ENCODE assay signal across 1 cellular context in the genomic region with DNA sequence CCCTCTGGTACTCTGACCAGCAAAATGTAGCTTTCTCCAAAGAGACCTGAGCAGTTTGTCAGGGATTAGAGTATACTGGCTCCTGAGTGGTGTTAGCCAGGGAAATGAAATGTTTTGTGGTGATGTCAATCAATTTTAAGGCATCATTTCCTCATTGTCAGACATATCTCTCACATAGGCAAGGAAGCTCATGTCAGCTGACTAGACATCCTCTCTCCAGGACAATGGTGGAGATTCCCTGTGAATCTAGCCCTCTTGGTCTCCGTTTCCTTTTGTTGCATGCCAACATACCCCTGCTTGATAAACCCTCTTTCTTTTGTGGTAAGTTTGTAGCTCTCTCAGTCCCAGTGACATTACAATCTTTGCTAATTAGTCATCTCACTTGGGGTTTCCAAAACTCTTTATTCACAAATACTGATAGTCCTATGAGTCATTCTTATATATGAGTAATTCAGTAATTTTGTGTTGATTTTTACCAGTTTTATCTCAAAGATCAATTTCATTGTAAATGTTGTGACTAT.
TF ChIP-seq lines count a peak whose summit lies in the region.

No MANE protein-coding gene starts in this region.

TF ChIP-seq in GM12878, 131 proteins besides CTCF, POLR2A, EP300 and RAD21 (continued from another document and continues in another):
- TF ChIP-seq, protein P1, sequence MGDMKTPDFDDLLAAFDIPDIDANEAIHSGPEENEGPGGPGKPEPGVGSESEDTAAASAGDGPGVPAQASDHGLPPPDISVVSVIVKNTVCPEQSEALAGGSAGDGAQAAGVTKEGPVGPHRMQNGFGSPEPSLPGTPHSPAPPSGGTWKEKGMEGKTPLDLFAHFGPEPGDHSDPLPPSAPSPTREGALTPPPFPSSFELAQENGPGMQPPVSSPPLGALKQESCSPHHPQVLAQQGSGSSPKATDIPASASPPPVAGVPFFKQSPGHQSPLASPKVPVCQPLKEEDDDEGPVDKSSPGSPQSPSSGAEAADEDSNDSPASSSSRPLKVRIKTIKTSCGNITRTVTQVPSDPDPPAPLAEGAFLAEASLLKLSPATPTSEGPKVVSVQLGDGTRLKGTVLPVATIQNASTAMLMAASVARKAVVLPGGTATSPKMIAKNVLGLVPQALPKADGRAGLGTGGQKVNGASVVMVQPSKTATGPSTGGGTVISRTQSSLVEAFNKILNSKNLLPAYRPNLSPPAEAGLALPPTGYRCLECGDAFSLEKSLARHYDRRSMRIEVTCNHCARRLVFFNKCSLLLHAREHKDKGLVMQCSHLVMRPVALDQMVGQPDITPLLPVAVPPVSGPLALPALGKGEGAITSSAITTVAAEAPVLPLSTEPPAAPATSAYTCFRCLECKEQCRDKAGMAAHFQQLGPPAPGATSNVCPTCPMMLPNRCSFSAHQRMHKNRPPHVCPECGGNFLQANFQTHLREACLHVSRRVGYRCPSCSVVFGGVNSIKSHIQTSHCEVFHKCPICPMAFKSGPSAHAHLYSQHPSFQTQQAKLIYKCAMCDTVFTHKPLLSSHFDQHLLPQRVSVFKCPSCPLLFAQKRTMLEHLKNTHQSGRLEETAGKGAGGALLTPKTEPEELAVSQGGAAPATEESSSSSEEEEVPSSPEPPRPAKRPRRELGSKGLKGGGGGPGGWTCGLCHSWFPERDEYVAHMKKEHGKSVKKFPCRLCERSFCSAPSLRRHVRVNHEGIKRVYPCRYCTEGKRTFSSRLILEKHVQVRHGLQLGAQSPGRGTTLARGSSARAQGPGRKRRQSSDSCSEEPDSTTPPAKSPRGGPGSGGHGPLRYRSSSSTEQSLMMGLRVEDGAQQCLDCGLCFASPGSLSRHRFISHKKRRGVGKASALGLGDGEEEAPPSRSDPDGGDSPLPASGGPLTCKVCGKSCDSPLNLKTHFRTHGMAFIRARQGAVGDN (IDR thresholded peaks at IDR 0.05): no peak
- TF ChIP-seq, protein P2, sequence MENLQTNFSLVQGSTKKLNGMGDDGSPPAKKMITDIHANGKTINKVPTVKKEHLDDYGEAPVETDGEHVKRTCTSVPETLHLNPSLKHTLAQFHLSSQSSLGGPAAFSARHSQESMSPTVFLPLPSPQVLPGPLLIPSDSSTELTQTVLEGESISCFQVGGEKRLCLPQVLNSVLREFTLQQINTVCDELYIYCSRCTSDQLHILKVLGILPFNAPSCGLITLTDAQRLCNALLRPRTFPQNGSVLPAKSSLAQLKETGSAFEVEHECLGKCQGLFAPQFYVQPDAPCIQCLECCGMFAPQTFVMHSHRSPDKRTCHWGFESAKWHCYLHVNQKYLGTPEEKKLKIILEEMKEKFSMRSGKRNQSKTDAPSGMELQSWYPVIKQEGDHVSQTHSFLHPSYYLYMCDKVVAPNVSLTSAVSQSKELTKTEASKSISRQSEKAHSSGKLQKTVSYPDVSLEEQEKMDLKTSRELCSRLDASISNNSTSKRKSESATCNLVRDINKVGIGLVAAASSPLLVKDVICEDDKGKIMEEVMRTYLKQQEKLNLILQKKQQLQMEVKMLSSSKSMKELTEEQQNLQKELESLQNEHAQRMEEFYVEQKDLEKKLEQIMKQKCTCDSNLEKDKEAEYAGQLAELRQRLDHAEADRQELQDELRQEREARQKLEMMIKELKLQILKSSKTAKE (IDR thresholded peaks at IDR 0.05; ENCODE audit: low read depth, poor library complexity, severe bottlenecking): peak; percentile 35
- no peak for TF ChIP-seq BRCA1 (IDR thresholded peaks at IDR 0.05; ENCODE audit: low read depth, low read length)
- no peak for TF ChIP-seq SIX5 (IDR thresholded peaks at IDR 0.05; ENCODE audit: low read depth, low read length, severe bottlenecking)
- no peak for TF ChIP-seq HCFC1 (IDR thresholded peaks at IDR 0.05; ENCODE audit: low read length)
- TF ChIP-seq CREB1 (IDR thresholded peaks at IDR 0.05; ENCODE audit: low read depth): no peak
- TF ChIP-seq FOXK2 (IDR thresholded peaks at IDR 0.05): no peak
- TF ChIP-seq, protein P3, sequence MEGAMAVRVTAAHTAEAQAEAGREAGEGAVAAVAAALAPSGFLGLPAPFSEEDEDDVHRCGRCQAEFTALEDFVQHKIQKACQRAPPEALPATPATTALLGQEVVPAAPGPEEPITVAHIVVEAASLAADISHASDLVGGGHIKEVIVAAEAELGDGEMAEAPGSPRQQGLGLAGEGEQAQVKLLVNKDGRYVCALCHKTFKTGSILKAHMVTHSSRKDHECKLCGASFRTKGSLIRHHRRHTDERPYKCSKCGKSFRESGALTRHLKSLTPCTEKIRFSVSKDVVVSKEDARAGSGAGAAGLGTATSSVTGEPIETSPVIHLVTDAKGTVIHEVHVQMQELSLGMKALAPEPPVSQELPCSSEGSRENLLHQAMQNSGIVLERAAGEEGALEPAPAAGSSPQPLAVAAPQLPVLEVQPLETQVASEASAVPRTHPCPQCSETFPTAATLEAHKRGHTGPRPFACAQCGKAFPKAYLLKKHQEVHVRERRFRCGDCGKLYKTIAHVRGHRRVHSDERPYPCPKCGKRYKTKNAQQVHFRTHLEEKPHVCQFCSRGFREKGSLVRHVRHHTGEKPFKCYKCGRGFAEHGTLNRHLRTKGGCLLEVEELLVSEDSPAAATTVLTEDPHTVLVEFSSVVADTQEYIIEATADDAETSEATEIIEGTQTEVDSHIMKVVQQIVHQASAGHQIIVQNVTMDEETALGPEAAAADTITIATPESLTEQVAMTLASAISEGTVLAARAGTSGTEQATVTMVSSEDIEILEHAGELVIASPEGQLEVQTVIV (IDR thresholded peaks at IDR 0.05; ENCODE audit: borderline replicate concordance, partially characterized antibody): no peak
- TF ChIP-seq DPF2 (IDR thresholded peaks at IDR 0.05): peak; percentile 78
- TF ChIP-seq PAX8 (IDR thresholded peaks at IDR 0.05): no peak
- TF ChIP-seq HDGF (IDR thresholded peaks at IDR 0.05): no peak
- TF ChIP-seq CEBPB (IDR thresholded peaks at IDR 0.05; ENCODE audit: borderline replicate concordance in 1 of 2, low read depth in 2 of 2, low read length in 2 of 2): peak in 1 of 2 experiments; percentile 46; a peak in 1 of 4 replicates
- TF ChIP-seq IKZF2 (IDR thresholded peaks at IDR 0.05): peak; percentile 92 to 95
- peak; percentile 94 for TF ChIP-seq MTA2 (IDR thresholded peaks at IDR 0.05; ENCODE audit: low read depth)
- peak; percentile 87 for TF ChIP-seq IKZF1 (conservative IDR thresholded peaks at IDR 0.05)
- peak; percentile 90 for TF ChIP-seq BCL11A (IDR thresholded peaks at IDR 0.05; ENCODE audit: low read depth, low read length)
- TF ChIP-seq, protein P4, sequence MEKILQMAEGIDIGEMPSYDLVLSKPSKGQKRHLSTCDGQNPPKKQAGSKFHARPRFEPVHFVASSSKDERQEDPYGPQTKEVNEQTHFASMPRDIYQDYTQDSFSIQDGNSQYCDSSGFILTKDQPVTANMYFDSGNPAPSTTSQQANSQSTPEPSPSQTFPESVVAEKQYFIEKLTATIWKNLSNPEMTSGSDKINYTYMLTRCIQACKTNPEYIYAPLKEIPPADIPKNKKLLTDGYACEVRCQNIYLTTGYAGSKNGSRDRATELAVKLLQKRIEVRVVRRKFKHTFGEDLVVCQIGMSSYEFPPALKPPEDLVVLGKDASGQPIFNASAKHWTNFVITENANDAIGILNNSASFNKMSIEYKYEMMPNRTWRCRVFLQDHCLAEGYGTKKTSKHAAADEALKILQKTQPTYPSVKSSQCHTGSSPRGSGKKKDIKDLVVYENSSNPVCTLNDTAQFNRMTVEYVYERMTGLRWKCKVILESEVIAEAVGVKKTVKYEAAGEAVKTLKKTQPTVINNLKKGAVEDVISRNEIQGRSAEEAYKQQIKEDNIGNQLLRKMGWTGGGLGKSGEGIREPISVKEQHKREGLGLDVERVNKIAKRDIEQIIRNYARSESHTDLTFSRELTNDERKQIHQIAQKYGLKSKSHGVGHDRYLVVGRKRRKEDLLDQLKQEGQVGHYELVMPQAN (conservative IDR thresholded peaks at IDR 0.05): no peak
- peak; percentile 69 for TF ChIP-seq BMI1 (IDR thresholded peaks at IDR 0.05; ENCODE audit: borderline replicate concordance)
- TF ChIP-seq ZNF384 (IDR thresholded peaks at IDR 0.05; ENCODE audit: borderline replicate concordance, low read depth, low read length): no peak
- no peak for TF ChIP-seq RCOR1 (conservative IDR thresholded peaks at IDR 0.05; ENCODE audit: low read depth, low read length)
- peak; percentile 40; the same call in 1 of the 2 replicates for TF ChIP-seq GATAD2B (conservative IDR thresholded peaks at IDR 0.05; ENCODE audit: low read depth)
- TF ChIP-seq MEF2A (IDR thresholded peaks at IDR 0.05; ENCODE audit: insufficient read depth, low read depth, low read length): no peak
- TF ChIP-seq FOXM1 (IDR thresholded peaks at IDR 0.05; ENCODE audit: low read depth, low read length): peak; percentile 92; the same call in 1 of the 2 replicates
- TF ChIP-seq ATF7 (IDR thresholded peaks at IDR 0.05; ENCODE audit: low read depth): peak; percentile 64
- 0 out of 2 replicates have a peak, but pooled peaks have one; percentile 16 for TF ChIP-seq RAD51 (IDR thresholded peaks at IDR 0.05)
- TF ChIP-seq NRF1 (conservative IDR thresholded peaks at IDR 0.05; ENCODE audit: low read depth, low read length): no peak
- no peak for TF ChIP-seq NR2C1 (IDR thresholded peaks at IDR 0.05)
- peak in 1 of 2 experiments; percentile 88; a peak in 2 of 4 replicates for TF ChIP-seq ETV6 (conservative IDR thresholded peaks at IDR 0.05 in 1 of 2, IDR thresholded peaks at IDR 0.05 in 1 of 2; ENCODE audit: borderline replicate concordance in 1 of 2, low read depth in 1 of 2)
- no peak for TF ChIP-seq MYC (IDR thresholded peaks at IDR 0.05; ENCODE audit: insufficient read depth, insufficient read length, insufficient replicate concordance, low read length, severe bottlenecking)
- TF ChIP-seq TAF1 (IDR thresholded peaks at IDR 0.05; ENCODE audit: borderline replicate concordance, low read depth, low read length): no peak
- no peak for TF ChIP-seq HDAC2 (IDR thresholded peaks at IDR 0.05)
- TF ChIP-seq, protein P5, sequence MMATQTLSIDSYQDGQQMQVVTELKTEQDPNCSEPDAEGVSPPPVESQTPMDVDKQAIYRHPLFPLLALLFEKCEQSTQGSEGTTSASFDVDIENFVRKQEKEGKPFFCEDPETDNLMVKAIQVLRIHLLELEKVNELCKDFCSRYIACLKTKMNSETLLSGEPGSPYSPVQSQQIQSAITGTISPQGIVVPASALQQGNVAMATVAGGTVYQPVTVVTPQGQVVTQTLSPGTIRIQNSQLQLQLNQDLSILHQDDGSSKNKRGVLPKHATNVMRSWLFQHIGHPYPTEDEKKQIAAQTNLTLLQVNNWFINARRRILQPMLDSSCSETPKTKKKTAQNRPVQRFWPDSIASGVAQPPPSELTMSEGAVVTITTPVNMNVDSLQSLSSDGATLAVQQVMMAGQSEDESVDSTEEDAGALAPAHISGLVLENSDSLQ (IDR thresholded peaks at IDR 0.05): peak; percentile 72
- no peak; the same call in 1 of the 2 replicates for TF ChIP-seq NR2F1 (conservative IDR thresholded peaks at IDR 0.05)
- no peak for TF ChIP-seq SUPT20H (IDR thresholded peaks at IDR 0.05; ENCODE audit: borderline replicate concordance, control insufficient read depth, low read depth, low read length)
- TF ChIP-seq, protein P6, sequence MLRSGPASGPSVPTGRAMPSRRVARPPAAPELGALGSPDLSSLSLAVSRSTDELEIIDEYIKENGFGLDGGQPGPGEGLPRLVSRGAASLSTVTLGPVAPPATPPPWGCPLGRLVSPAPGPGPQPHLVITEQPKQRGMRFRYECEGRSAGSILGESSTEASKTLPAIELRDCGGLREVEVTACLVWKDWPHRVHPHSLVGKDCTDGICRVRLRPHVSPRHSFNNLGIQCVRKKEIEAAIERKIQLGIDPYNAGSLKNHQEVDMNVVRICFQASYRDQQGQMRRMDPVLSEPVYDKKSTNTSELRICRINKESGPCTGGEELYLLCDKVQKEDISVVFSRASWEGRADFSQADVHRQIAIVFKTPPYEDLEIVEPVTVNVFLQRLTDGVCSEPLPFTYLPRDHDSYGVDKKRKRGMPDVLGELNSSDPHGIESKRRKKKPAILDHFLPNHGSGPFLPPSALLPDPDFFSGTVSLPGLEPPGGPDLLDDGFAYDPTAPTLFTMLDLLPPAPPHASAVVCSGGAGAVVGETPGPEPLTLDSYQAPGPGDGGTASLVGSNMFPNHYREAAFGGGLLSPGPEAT (IDR thresholded peaks at IDR 0.05; ENCODE audit: low read depth): peak; percentile 79
- TF ChIP-seq, protein P7, sequence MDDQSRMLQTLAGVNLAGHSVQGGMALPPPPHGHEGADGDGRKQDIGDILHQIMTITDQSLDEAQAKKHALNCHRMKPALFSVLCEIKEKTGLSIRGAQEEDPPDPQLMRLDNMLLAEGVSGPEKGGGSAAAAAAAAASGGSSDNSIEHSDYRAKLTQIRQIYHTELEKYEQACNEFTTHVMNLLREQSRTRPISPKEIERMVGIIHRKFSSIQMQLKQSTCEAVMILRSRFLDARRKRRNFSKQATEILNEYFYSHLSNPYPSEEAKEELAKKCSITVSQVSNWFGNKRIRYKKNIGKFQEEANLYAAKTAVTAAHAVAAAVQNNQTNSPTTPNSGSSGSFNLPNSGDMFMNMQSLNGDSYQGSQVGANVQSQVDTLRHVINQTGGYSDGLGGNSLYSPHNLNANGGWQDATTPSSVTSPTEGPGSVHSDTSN (IDR thresholded peaks at IDR 0.05; ENCODE audit: insufficient replicate concordance, low read depth, low read length): no peak
- peak; percentile 94 for TF ChIP-seq EED (IDR thresholded peaks at IDR 0.05; ENCODE audit: low read depth)
- no peak for TF ChIP-seq ZNF207 (IDR thresholded peaks at IDR 0.05; ENCODE audit: borderline replicate concordance)
- TF ChIP-seq IRF4 (IDR thresholded peaks at IDR 0.05; ENCODE audit: low read depth, low read length): peak; percentile 38; the same call in 1 of the 2 replicates
- no peak for TF ChIP-seq CHD4 (IDR thresholded peaks at IDR 0.05)
- no peak for TF ChIP-seq SUZ12 (IDR thresholded peaks at IDR 0.05; ENCODE audit: unreplicated experiment)
- TF ChIP-seq, protein P8, sequence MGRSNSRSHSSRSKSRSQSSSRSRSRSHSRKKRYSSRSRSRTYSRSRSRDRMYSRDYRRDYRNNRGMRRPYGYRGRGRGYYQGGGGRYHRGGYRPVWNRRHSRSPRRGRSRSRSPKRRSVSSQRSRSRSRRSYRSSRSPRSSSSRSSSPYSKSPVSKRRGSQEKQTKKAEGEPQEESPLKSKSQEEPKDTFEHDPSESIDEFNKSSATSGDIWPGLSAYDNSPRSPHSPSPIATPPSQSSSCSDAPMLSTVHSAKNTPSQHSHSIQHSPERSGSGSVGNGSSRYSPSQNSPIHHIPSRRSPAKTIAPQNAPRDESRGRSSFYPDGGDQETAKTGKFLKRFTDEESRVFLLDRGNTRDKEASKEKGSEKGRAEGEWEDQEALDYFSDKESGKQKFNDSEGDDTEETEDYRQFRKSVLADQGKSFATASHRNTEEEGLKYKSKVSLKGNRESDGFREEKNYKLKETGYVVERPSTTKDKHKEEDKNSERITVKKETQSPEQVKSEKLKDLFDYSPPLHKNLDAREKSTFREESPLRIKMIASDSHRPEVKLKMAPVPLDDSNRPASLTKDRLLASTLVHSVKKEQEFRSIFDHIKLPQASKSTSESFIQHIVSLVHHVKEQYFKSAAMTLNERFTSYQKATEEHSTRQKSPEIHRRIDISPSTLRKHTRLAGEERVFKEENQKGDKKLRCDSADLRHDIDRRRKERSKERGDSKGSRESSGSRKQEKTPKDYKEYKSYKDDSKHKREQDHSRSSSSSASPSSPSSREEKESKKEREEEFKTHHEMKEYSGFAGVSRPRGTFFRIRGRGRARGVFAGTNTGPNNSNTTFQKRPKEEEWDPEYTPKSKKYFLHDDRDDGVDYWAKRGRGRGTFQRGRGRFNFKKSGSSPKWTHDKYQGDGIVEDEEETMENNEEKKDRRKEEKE (IDR thresholded peaks at IDR 0.05): no peak
